ENCODE assay signal across 13 cellular contexts in genomic region chr1:169117014-169117413, GRCh38. TPM values are rescaled to one million over a fixed set of nuclear protein-coding genes. Genes with fewer than 3 reads are reported as not detected.
DNase-seq lines count a peak whose midpoint lies in the region; ATAC-seq and TF ChIP-seq lines count a peak whose summit lies in the region.
"Had no signal": no experiment of that assay in that cellular context is flagged by ENCODE, and none has a peak within 500 bp of the region (broad histone marks: within the 10 kb centered on the region; RNA-seq: fewer than 3 reads in every experiment).

No MANE protein-coding gene starts in this region.

- WGBS in gastroesophageal sphincter (ENCODE audit: low coverage in 1 of 2), 2 donors: 45 to 61% methylated on average over 2 of the region's 2 CpGs

- DNase-seq in CD14-positive monocyte (ENCODE audit: low spot score) (no peak), PC-9 (no peak), HEK293T (ENCODE audit: extremely low spot score) (no peak), MV-4-11 (lab: John Stamatoyannopoulos, UW) (no peak), cerebellum (ENCODE audit: low spot score) (no peak), HCEC 1CT (no peak)
- DNase-seq: activated CD8-positive, alpha-beta memory T cell treated with anti-CD3 and anti-CD28 coated beads, Interleukin-2, amount 50 U/mL, for 4 hours; NCI-H1930; NCI-H524 treated with DMSO at 0.1 percent for 48 hours; OCI-M1; stimulated activated CD4-positive, alpha-beta T cell treated with anti-CD3 and anti-CD28 coated beads, Interleukin-2, amount 100 ng/mL, for 48 hours had no signal

- no peak for ATAC-seq in gastroesophageal sphincter

- POLR2A ChIA-PET in PC-9 (lab: Charles Lee; ENCODE audit: unreplicated experiment) (no interaction called here), HEK293T (lab: Yijun Ruan, JAX) (interaction anchor here (2.4 kb wide), 1 partner anchor 9 kb away, joined by 8 read pairs; no protein-coding TSS in a partner anchor)

- peak overlapping the region; percentile 28; the same call in 1 of the 2 replicates for H3K27ac ChIP-seq in PC-9
- H3K27ac ChIP-seq in gastroesophageal sphincter: peak overlapping the region; percentile 19 to 96 (median 80)

- H3K27ac Mint-ChIP-seq in CD14-positive monocyte (peak overlapping the region in 6 of 7 donors; percentile 26 to 97 (median 95)), nephron (peak overlapping the region; percentile 18 to 39 (median 26))

- no peak for TF ChIP-seq EP300 in gastroesophageal sphincter (IDR thresholded peaks at IDR 0.05)

- H3K27me3 ChIP-seq in PC-9 (ENCODE audit: insufficient read depth, low read depth) (no peaks in the 10 kb centered on the region), gastroesophageal sphincter (no peaks in the 10 kb centered on the region)

- intact Hi-C loops in CD14-positive monocyte (cut with micrococcal nuclease) (no loop called here), PC-9 (cut with micrococcal nuclease; ENCODE audit: unreplicated experiment) (no loop called here)

- H3K9me3 Mint-ChIP-seq in CD14-positive monocyte (no peaks in the 10 kb centered on the region), nephron (no peaks in the 10 kb centered on the region)

- H3K4me1 ChIP-seq in PC-9 (replicated peaks; ENCODE audit: insufficient read depth) (peaks cover 52% of the 10 kb centered on the region), gastroesophageal sphincter (peaks cover 17 to 96% (median 28%) of the 10 kb centered on the region in 3 donors)

- peaks cover 99% of the 10 kb centered on the region for H3K79me2 ChIP-seq in PC-9 (ENCODE audit: low read depth)

- H3K4me2 ChIP-seq in PC-9: no peak overlapping the region

- H3K4me3 Mint-ChIP-seq in CD14-positive monocyte (no peak overlapping the region), nephron (no peak overlapping the region)

- no peaks in the 10 kb centered on the region for H4K20me1 ChIP-seq in PC-9 (ENCODE audit: insufficient read depth)

- no TSS peak for BruUV-seq in PC-9 (replicated peaks; lab: Mats Ljungman, UMichigan)

- no peak for TF ChIP-seq CTCF in CD14-positive monocyte (IDR thresholded peaks at IDR 0.05)
- no peak for TF ChIP-seq CTCF in PC-9 (conservative IDR thresholded peaks at IDR 0.05)
- TF ChIP-seq CTCF in gastroesophageal sphincter (IDR thresholded peaks at IDR 0.05): no peak
- TF ChIP-seq CTCF in nephron (IDR thresholded peaks at IDR 0.05; ENCODE audit: unreplicated experiment in 3 of 3): no peak

- peaks cover 9 to 10% of the 10 kb centered on the region in 2 donors for H3K36me3 Mint-ChIP-seq in CD14-positive monocyte
- peaks cover 54% of the 10 kb centered on the region for H3K36me3 Mint-ChIP-seq in nephron (ENCODE audit: low read depth)

- peaks cover 30% of the 10 kb centered on the region for H3K4me1 Mint-ChIP-seq in CD14-positive monocyte
- H3K4me1 Mint-ChIP-seq in nephron: peaks cover 53% of the 10 kb centered on the region

- TF ChIP-seq POLR2A in gastroesophageal sphincter (IDR thresholded peaks at IDR 0.05): no peak

- peaks cover 24% of the 10 kb centered on the region for H3F3A ChIP-seq in PC-9 (ENCODE audit: insufficient read depth, low read depth)

- CTCF ChIA-PET in PC-9 (lab: Charles Lee): no interaction called here
- CTCF ChIA-PET in HEK293T (lab: Yijun Ruan, JAX): interaction anchor here (1.8 kb wide), 1 partner anchor 9 kb away, joined by 5 read pairs; no protein-coding TSS in a partner anchor

- H3K9me2 ChIP-seq in PC-9 (ENCODE audit: insufficient read depth): no peaks in the 10 kb centered on the region

- no peak overlapping the region for H2AFZ ChIP-seq in PC-9

- H3K9me3 ChIP-seq in PC-9 (ENCODE audit: insufficient read depth, low read depth): no peaks in the 10 kb centered on the region
- no peaks in the 10 kb centered on the region for H3K9me3 ChIP-seq in gastroesophageal sphincter

- H3K36me3 ChIP-seq in PC-9 (ENCODE audit: low read depth) (peaks cover 70% of the 10 kb centered on the region), gastroesophageal sphincter (peaks cover 0 to 36% of the 10 kb centered on the region in 2 donors)

- H3K4me3 ChIP-seq in PC-9 (no peak overlapping the region), gastroesophageal sphincter (no peak overlapping the region)

- no peaks in the 10 kb centered on the region for H3K27me3 Mint-ChIP-seq in CD14-positive monocyte (ENCODE audit: low read depth in 3 of 3)
- no peaks in the 10 kb centered on the region for H3K27me3 Mint-ChIP-seq in nephron (ENCODE audit: low read depth)

TF ChIP-seq in HEK293T, 16 proteins besides CTCF, POLR2A, EP300 and RAD21:
- TF ChIP-seq NFRKB (IDR thresholded peaks at IDR 0.05) (no peak), FOXA1 (IDR thresholded peaks at IDR 0.05) (no peak), ELF4 (IDR thresholded peaks at IDR 0.05) (no peak), FOXK2 (IDR thresholded peaks at IDR 0.05) (no peak), SP1 (IDR thresholded peaks at IDR 0.05) (no peak), L3MBTL2 (conservative IDR thresholded peaks at IDR 0.05) (no peak), TARDBP (IDR thresholded peaks at IDR 0.05) (no peak), LEF1 (IDR thresholded peaks at IDR 0.05; ENCODE audit: borderline replicate concordance) (no peak), HDGF (IDR thresholded peaks at IDR 0.05; ENCODE audit: borderline replicate concordance) (no peak), ARNT (IDR thresholded peaks at IDR 0.05) (no peak), BHLHE40 (IDR thresholded peaks at IDR 0.05; ENCODE audit: borderline replicate concordance) (no peak), PKNOX1 (IDR thresholded peaks at IDR 0.05) (no peak), ZNF384 (IDR thresholded peaks at IDR 0.05) (no peak), CTBP1 (IDR thresholded peaks at IDR 0.05; ENCODE audit: borderline replicate concordance) (no peak)

RNA-seq across cellular contexts. Expression of gene ATP1B1, which starts 10.5 kb away (rescaled TPM):
- polyA plus RNA-seq in CD14-positive monocyte: under 1 TPM; 0.63 to 0.72 TPM
- total RNA-seq in PC-9 (2021) (110 and 113 TPM in 2 replicates), gastroesophageal sphincter (100 to 1,000 TPM in 2 of 4 donors, 10 to 100 TPM in 2; 94.8 to 137 (median 103) TPM), cerebellum (88.4 TPM)
